30 cellular contexts compared by ENCODE assay signal in genomic region chr1:239755107-239755506, GRCh38.
"Had no signal": no experiment of that assay in that cellular context is flagged by ENCODE, and none has a peak within 500 bp of the region (broad histone marks: within the 10 kb centered on the region; RNA-seq: fewer than 3 reads in every experiment).

No MANE protein-coding gene starts in this region.

- H3K36me3 ChIP-seq: ascending aorta, breast epithelium, cardiac muscle cell, colonic mucosa, esophagus squamous epithelium, gastroesophageal sphincter, heart right ventricle had no signal

- H3K4me3 ChIP-seq: ascending aorta, breast epithelium, cardiac muscle cell, colonic mucosa, esophagus squamous epithelium, gastroesophageal sphincter, heart right ventricle had no signal

- H3K27me3 ChIP-seq: ascending aorta, breast epithelium, cardiac muscle cell, colonic mucosa, esophagus squamous epithelium, gastroesophageal sphincter, heart right ventricle had no signal

- FAIRE-seq: endometrium, endothelial cell of umbilical vein had no signal

- H3K9me3 ChIP-seq: ascending aorta, breast epithelium, colonic mucosa, esophagus squamous epithelium, gastroesophageal sphincter, heart right ventricle had no signal

- DNase-seq: activated CD4-positive, alpha-beta memory T cell treated with anti-CD3 and anti-CD28 coated beads for 36 hours; activated CD4-positive, alpha-beta T cell treated with anti-CD3 and anti-CD28 coated beads for 36 hours; activated CD4-positive, alpha-beta T cell treated with anti-CD3 and anti-CD28 coated beads, Interleukin-2, amount 10 ng/mL, durations not matched to agents 24 days and 14 days; activated CD4-positive, CD25-positive, alpha-beta regulatory T cell; activated CD4-positive, CD25-positive, alpha-beta regulatory T cell treated with anti-CD3 and anti-CD28 coated beads, Interleukin-2, amount 50 U/mL, for 72 hours; activated CD8-positive, alpha-beta memory T cell treated with anti-CD3 and anti-CD28 coated beads, Interleukin-2, amount 10 ng/mL, durations not matched to agents 7 days and 5 days; activated CD8-positive, alpha-beta memory T cell treated with anti-CD3 and anti-CD28 coated beads, Interleukin-2, amount 50 U/mL, for 4 hours; activated CD8-positive, alpha-beta T cell treated with anti-CD3 and anti-CD28 coated beads, Interleukin-2, amount 10 ng/mL, durations not matched to agents 7 days and 5 days; activated gamma-delta T cell; activated naive CD4-positive, alpha-beta T cell; activated naive CD4-positive, alpha-beta T cell treated with anti-CD3 and anti-CD28 coated beads, Interleukin-2, amount 10 ng/mL, durations not matched to agents 7 days and 5 days; activated naive CD8-positive, alpha-beta T cell treated with anti-CD3 and anti-CD28 coated beads, Interleukin-2, amount 10 ng/mL, durations not matched to agents 7 days and 5 days; activated T-cell treated with anti-CD3 and anti-CD28 coated beads, Interleukin-2, amount 50 U/mL, for 1 hour; activated T-cell treated with anti-CD3 and anti-CD28 coated beads, Interleukin-2, amount 50 U/mL, for 48 hours; central memory CD4-positive, alpha-beta T cell; cerebellar nuclear complex; colonic mucosa; effector CD8-positive, alpha-beta T cell; esophagus squamous epithelium; foreskin melanocyte; heart right ventricle; T-helper 2 cell had no signal

- ATAC-seq: activated CD4-positive, alpha-beta T cell treated with anti-CD3 and anti-CD28 coated beads for 36 hours; activated CD8-positive, alpha-beta memory T cell treated with anti-CD3 and anti-CD28 coated beads, Interleukin-2, amount 10 ng/mL, durations not matched to agents 7 days and 5 days; activated CD8-positive, alpha-beta T cell treated with anti-CD3 and anti-CD28 coated beads, Interleukin-2, amount 10 ng/mL, durations not matched to agents 7 days and 5 days; activated naive CD4-positive, alpha-beta T cell treated with anti-CD3 and anti-CD28 coated beads, Interleukin-2, amount 50 U/mL, for 72 hours; gastroesophageal sphincter; heart right ventricle had no signal

- H3K27ac ChIP-seq: ascending aorta, breast epithelium, cardiac muscle cell, colonic mucosa, epithelial cell of prostate, esophagus squamous epithelium, gastroesophageal sphincter, heart right ventricle had no signal

- H3K4me1 ChIP-seq: ascending aorta, breast epithelium, colonic mucosa, esophagus squamous epithelium, gastroesophageal sphincter, heart right ventricle had no signal
